In the genomic region with DNA sequence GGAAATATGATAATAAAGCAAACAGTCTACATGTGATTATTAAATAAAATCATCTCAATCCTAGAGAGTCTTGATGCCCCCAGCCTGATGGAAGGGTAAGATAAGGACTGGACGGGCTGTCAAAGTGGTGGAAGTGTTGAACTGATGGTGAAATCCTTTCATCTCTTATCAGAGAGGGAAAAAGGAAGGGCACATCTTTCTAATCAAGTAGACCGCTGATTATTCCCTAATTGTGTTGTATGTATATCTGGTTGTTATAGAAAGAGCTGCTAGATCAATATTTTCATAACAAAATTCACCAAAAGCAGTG, we compare ENCODE assay signal across 1 cellular context.
TF ChIP-seq lines count a peak whose summit lies in the region.

No MANE protein-coding gene starts in this region.

TF ChIP-seq in IMR-90, 13 proteins besides CTCF, POLR2A, EP300 and RAD21 (continued from another document):
- TF ChIP-seq MXI1 (IDR thresholded peaks at IDR 0.05; ENCODE audit: borderline replicate concordance, low read depth, low read length) (no peak), NFE2L2 (IDR thresholded peaks at IDR 0.05; ENCODE audit: low read depth, low read length) (no peak), RFX5 (IDR thresholded peaks at IDR 0.05; ENCODE audit: low read depth, low read length) (no peak), MAFK (IDR thresholded peaks at IDR 0.05; ENCODE audit: low read depth, low read length) (no peak), CHD1 (IDR thresholded peaks at IDR 0.05; ENCODE audit: low read depth, low read length) (no peak)
TF ChIP-seq in IMR-90: peak in this region for 0.
